In the genomic region with DNA sequence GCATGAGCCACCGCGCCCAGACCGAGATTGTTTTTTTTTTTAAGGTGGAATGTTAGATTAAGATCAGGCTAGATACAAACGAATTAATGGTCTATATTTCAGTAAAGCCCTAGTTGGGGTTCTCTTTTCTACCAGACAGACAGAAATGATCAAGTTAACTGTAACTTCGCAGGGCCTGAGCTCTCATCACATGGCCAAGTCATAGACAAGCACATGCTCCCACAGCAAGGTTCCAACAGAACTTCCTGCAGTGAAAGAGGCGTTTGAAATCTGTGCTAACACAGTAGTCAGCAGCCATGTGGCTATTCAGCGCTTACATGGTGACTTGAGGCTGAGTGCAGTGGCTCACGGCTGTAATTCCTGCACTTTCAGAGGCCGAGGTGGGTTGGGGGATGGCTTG, we compare ENCODE assay signal across 29 cellular contexts. TPM values are rescaled to one million over a fixed set of nuclear protein-coding genes. Genes with fewer than 3 reads are reported as not detected.
DNase-seq lines count a peak whose midpoint lies in the region; ATAC-seq, FAIRE-seq and TF ChIP-seq lines count a peak whose summit lies in the region.
"Had no signal": no experiment of that assay in that cellular context is flagged by ENCODE, and none has a peak within 500 bp of the region (broad histone marks: within the 10 kb centered on the region; RNA-seq: fewer than 3 reads in every experiment).

No MANE protein-coding gene starts in this region.

- H4K20me1 ChIP-seq in H1 (replicated peaks in 1 of 2; ENCODE audit: control insufficient read depth in 1 of 2, insufficient read depth in 2 of 2, low read length in 2 of 2): no peaks in the 10 kb centered on the region

- H3K23me2 ChIP-seq in H1 (ENCODE audit: low read depth, low read length): peaks cover 10% of the 10 kb centered on the region; the same call in 1 of the 2 replicates

- H3K79me2 ChIP-seq in H1 (ENCODE audit: control insufficient read depth in 1 of 2, insufficient read depth in 2 of 2, low read length in 2 of 2): no peaks in the 10 kb centered on the region

- no peaks in the 10 kb centered on the region for H3K36me3 Mint-ChIP-seq in activated CD8-positive, alpha-beta T cell treated with anti-CD3 and anti-CD28 coated beads for 36 hours (ENCODE audit: low read depth)
- H3K36me3 Mint-ChIP-seq: activated naive CD4-positive, alpha-beta T cell treated with anti-CD3 and anti-CD28 coated beads, Interleukin-2, amount 50 U/mL, for 24 hours; CD4-positive, alpha-beta memory T cell had no signal

- H3K23ac ChIP-seq in H1 (ENCODE audit: insufficient read length): no peak overlapping the region

- TF ChIP-seq POLR2A in H1 (IDR thresholded peaks at IDR 0.05; ENCODE audit: control extremely low read depth in 1 of 2, low read depth in 2 of 2, low read length in 2 of 2): no peak

- H3K9ac ChIP-seq in H1 (replicated peaks in 1 of 4; ENCODE audit: extremely low read depth in 1 of 4, low read depth in 3 of 4, low read length in 3 of 4): no peak overlapping the region

- no peak overlapping the region for H2BK120ac ChIP-seq in H1 (replicated peaks; ENCODE audit: low read depth, low read length)

- no peaks in the 10 kb centered on the region for H3K36me3 ChIP-seq in H1 (ENCODE audit: control insufficient read depth in 2 of 4, insufficient read depth in 4 of 4, low read length in 3 of 4)
- H3K36me3 ChIP-seq: esophagus squamous epithelium, left ventricle myocardium inferior, suprapubic skin had no signal

- POLR2A ChIA-PET in RWPE1 (lab: Yijun Ruan, JAX; ENCODE audit: low non-redundant PET): no interaction called here
- POLR2A ChIA-PET in H1 (lab: Charles Lee; ENCODE audit: partially characterized antibody): interaction anchor here (0.7 kb wide), 1 partner anchor 17 kb away, joined by 3 read pairs; no protein-coding TSS in a partner anchor
- POLR2A ChIA-PET in activated CD8-positive, alpha-beta T cell treated with anti-CD3 and anti-CD28 coated beads for 36 hours (lab: Charles Lee): no interaction called here

- no peak overlapping the region for H2AK5ac ChIP-seq in H1 (ENCODE audit: low read depth, low read length)

- TF ChIP-seq RAD21 in H1 (IDR thresholded peaks at IDR 0.05 in 1 of 2, conservative IDR thresholded peaks at IDR 0.05 in 1 of 2; ENCODE audit: low read depth in 2 of 2, low read length in 2 of 2): no peak

- H3K9me3 Mint-ChIP-seq in activated CD8-positive, alpha-beta T cell treated with anti-CD3 and anti-CD28 coated beads for 36 hours: no peaks in the 10 kb centered on the region
- H3K9me3 Mint-ChIP-seq: activated naive CD4-positive, alpha-beta T cell treated with anti-CD3 and anti-CD28 coated beads, Interleukin-2, amount 50 U/mL, for 24 hours; activated T-helper 2 cell treated with anti-CD3 and anti-CD28 coated beads, Interferon-gamma antibody, Interleukin-2, Interleukin-4, amounts not matched to agents 10 μg/mL and 5 μg/mL and 100 μg/mL, durations not matched to agents 14 hours and 24 hours and 36 hours; dendritic cell treated with granulocyte-macrophage colony-stimulating factor and Interleukin-4, amounts not matched to agents 40 ng/mL and 50 ng/mL, for 4 days; endodermal cell had no signal

- no peak overlapping the region for H3K4me2 ChIP-seq in H1 (ENCODE audit: insufficient read depth in 1 of 2, low read depth in 2 of 2, low read length in 2 of 2)
- H3K4me2 ChIP-seq: PC-9 had no signal

- H3K4me3 ChIP-seq in H1 (ENCODE audit: extremely low read depth in 1 of 4, insufficient read depth in 2 of 4, low read depth in 3 of 4, low read length in 4 of 4): no peak overlapping the region
- H3K4me3 ChIP-seq: esophagus squamous epithelium, left ventricle myocardium inferior, PC-9, suprapubic skin had no signal

- no peak overlapping the region for H2BK12ac ChIP-seq in H1 (ENCODE audit: low read depth, low read length)

- H3K4me1 Mint-ChIP-seq in activated CD8-positive, alpha-beta T cell treated with anti-CD3 and anti-CD28 coated beads for 36 hours (ENCODE audit: low read depth): peaks cover 3% of the 10 kb centered on the region
- H3K4me1 Mint-ChIP-seq: endodermal cell had no signal

- no peak overlapping the region for H3K4me3 Mint-ChIP-seq in activated CD8-positive, alpha-beta T cell treated with anti-CD3 and anti-CD28 coated beads for 36 hours
- H3K4me3 Mint-ChIP-seq: activated CD8-positive, alpha-beta T cell treated with anti-CD3 and anti-CD28 coated beads, Interleukin-2, amount 10 ng/mL, durations not matched to agents 7 days and 5 days; activated naive CD4-positive, alpha-beta T cell treated with anti-CD3 and anti-CD28 coated beads, Interleukin-2, amount 50 U/mL, for 24 hours; CD4-positive, alpha-beta memory T cell; dendritic cell treated with granulocyte-macrophage colony-stimulating factor and Interleukin-4, amounts not matched to agents 40 ng/mL and 50 ng/mL, for 4 days; endodermal cell had no signal

- intact Hi-C loops in activated CD8-positive, alpha-beta T cell treated with anti-CD3 and anti-CD28 coated beads for 36 hours (cut with micrococcal nuclease): no loop called here

- no peak overlapping the region for H3K14ac ChIP-seq in H1 (ENCODE audit: insufficient read length)

- H3K9me3 ChIP-seq in H1 (ENCODE audit: insufficient read depth in 2 of 2, low read depth in 1 of 2, low read length in 1 of 2): no peaks in the 10 kb centered on the region
- H3K9me3 ChIP-seq: esophagus squamous epithelium, left ventricle myocardium inferior, suprapubic skin had no signal

- H3K4ac ChIP-seq in H1 (replicated peaks; ENCODE audit: insufficient read length, low read depth, low read length): no peak overlapping the region

- H3K27ac Mint-ChIP-seq in activated CD8-positive, alpha-beta T cell treated with anti-CD3 and anti-CD28 coated beads for 36 hours: no peak overlapping the region
- H3K27ac Mint-ChIP-seq: activated CD8-positive, alpha-beta T cell treated with anti-CD3 and anti-CD28 coated beads, Interleukin-2, amount 10 ng/mL, durations not matched to agents 7 days and 5 days; activated naive CD4-positive, alpha-beta T cell treated with anti-CD3 and anti-CD28 coated beads, Interleukin-2, amount 50 U/mL, for 24 hours; activated T-helper 2 cell treated with anti-CD3 and anti-CD28 coated beads, Interferon-gamma antibody, Interleukin-2, Interleukin-4, amounts not matched to agents 10 μg/mL and 5 μg/mL and 100 μg/mL, durations not matched to agents 14 hours and 24 hours and 36 hours; CD4-positive, alpha-beta memory T cell; dendritic cell treated with granulocyte-macrophage colony-stimulating factor and Interleukin-4, amounts not matched to agents 40 ng/mL and 50 ng/mL, for 4 days; endodermal cell had no signal

- no peak overlapping the region for H3K56ac ChIP-seq in H1 (replicated peaks; ENCODE audit: insufficient read length, low read depth, low read length)

- peaks cover 39% of the 10 kb centered on the region for H3K27me3 Mint-ChIP-seq in activated CD8-positive, alpha-beta T cell treated with anti-CD3 and anti-CD28 coated beads for 36 hours

- DNase-seq in DMS53 (lab: John Stamatoyannopoulos, UW) (peak; percentile 35), DMS53 treated with DMSO at 0.1 percent for 48 hours (lab: John Stamatoyannopoulos, UW; ENCODE audit: unreplicated experiment) (no peak), RWPE1 (ENCODE audit: low spot score) (no peak), H1 (ENCODE audit: low read depth in 1 of 2, low spot score in 2 of 2) (no peak), kidney tubule cell (ENCODE audit: low spot score) (no peak), NCI-H1930 (lab: John Stamatoyannopoulos, UW) (no peak)
- no peak for DNase-seq in activated CD8-positive, alpha-beta T cell treated with anti-CD3 and anti-CD28 coated beads for 36 hours
- DNase-seq: activated CD8-positive, alpha-beta T cell treated with anti-CD3 and anti-CD28 coated beads, Interleukin-2, amount 10 ng/mL, durations not matched to agents 7 days and 5 days; CD4-positive, alpha-beta memory T cell; endodermal cell; esophagus squamous epithelium; GDM1; hippocampal formation; left ventricle myocardium inferior; NCI-H1694 treated with DMSO at 0.1 percent for 48 hours; NCI-H2171 treated with DMSO at 0.1 percent for 48 hours; NCI-H524; NK-92 treated with Interleukin-12 subunit alpha and Interleukin-12 subunit beta, amount 100 ng/mL, for 24 hours; SHP77 treated with DMSO at 0.1 percent for 48 hours; stimulated activated naive CD4-positive, alpha-beta T cell had no signal

- H2BK15ac ChIP-seq in H1 (ENCODE audit: low read length): peak overlapping the region; percentile 88; the same call in 1 of the 2 replicates

- no peak overlapping the region for H2BK5ac ChIP-seq in H1 (ENCODE audit: low read depth, low read length)

- ATAC-seq in GM18909 (IDR thresholded peaks at IDR 0.05; ENCODE audit: poor library complexity, unreplicated experiment): no peak
- no peak for ATAC-seq in activated CD8-positive, alpha-beta T cell treated with anti-CD3 and anti-CD28 coated beads for 36 hours
- ATAC-seq: activated CD8-positive, alpha-beta T cell treated with anti-CD3 and anti-CD28 coated beads, Interleukin-2, amount 10 ng/mL, durations not matched to agents 7 days and 5 days had no signal

- H4K91ac ChIP-seq in H1 (replicated peaks; ENCODE audit: insufficient read length, low read length): no peak overlapping the region

- WGBS in H1 (ENCODE audit: extremely low coverage in 1 of 2, insufficient coverage in 1 of 2, insufficient read length in 1 of 2, insufficient replicate concordance in 2 of 2, low coverage in 1 of 2, low lambda C conversion rate in 2 of 2, missing lambda C conversion rate in 1 of 2), 2 experiments: 74% methylated on average over 9 of the region's 9 CpGs; no CpG with 5 or more reads in 1 of the 2 experiments

- no peak overlapping the region for H2BK20ac ChIP-seq in H1 (ENCODE audit: low read length)

- H2AFZ ChIP-seq in H1 (ENCODE audit: low read length): peak overlapping the region; percentile 87; the same call in 1 of the 2 replicates
- H2AFZ ChIP-seq: PC-9 had no signal

- FAIRE-seq in H1 (lab: Jason Lieb, UNC): no peak

- no peak overlapping the region for H4K8ac ChIP-seq in H1 (ENCODE audit: extremely low read depth, insufficient read depth, low read length)

- H3K4me1 ChIP-seq in H1 (replicated peaks in 1 of 4; ENCODE audit: control insufficient read depth in 3 of 4, insufficient read depth in 4 of 4, low read length in 3 of 4): peaks cover 0 to 9% (median 4%) of the 10 kb centered on the region in 4 experiments; a peak in 5 of 7 replicates

- TF ChIP-seq EP300 in H1 (IDR thresholded peaks at IDR 0.05; ENCODE audit: borderline replicate concordance in 1 of 2, low read depth in 2 of 2, low read length in 2 of 2): no peak

- H3K27me3 ChIP-seq in H1 (replicated peaks in 1 of 4; ENCODE audit: control insufficient read depth in 3 of 4, extremely low read depth in 1 of 4, insufficient read depth in 3 of 4, low read length in 3 of 4): peaks cover 3 to 7% (median 4%) of the 10 kb centered on the region in 4 experiments; a peak in 5 of 7 replicates

- no peak overlapping the region for H4K5ac ChIP-seq in H1 (ENCODE audit: insufficient read length, low read depth, low read length)

- no peak overlapping the region for H3K18ac ChIP-seq in H1 (ENCODE audit: extremely low read depth, low read length)

- CTCF ChIA-PET in RWPE1 (lab: Yijun Ruan, JAX): interaction anchor here (0.6 to 1.4 kb wide), 3 partner anchors 18 to 320 kb away, joined by 3 to 5 read pairs (median 4); no protein-coding TSS in a partner anchor
- CTCF ChIA-PET in H1 (lab: Charles Lee; ENCODE audit: partially characterized antibody): interaction anchor here (0.6 to 7.1 kb wide), 11 partner anchors 9 to 258 kb away, joined by 3 to 34 read pairs (median 8); no protein-coding TSS in a partner anchor
- CTCF ChIA-PET in activated CD8-positive, alpha-beta T cell treated with anti-CD3 and anti-CD28 coated beads for 36 hours (lab: Charles Lee): interaction anchor here (0.6 to 3.7 kb wide), 6 partner anchors 15 to 60 kb away, joined by 3 to 20 read pairs (median 6); no protein-coding TSS in a partner anchor

- TF ChIP-seq CTCF in RWPE1 (conservative IDR thresholded peaks at IDR 0.05; ENCODE audit: low read depth): no peak
- no peak for TF ChIP-seq CTCF in H1 (IDR thresholded peaks at IDR 0.05; ENCODE audit: control extremely low read depth in 1 of 3, insufficient read depth in 1 of 3, low read depth in 1 of 3, low read length in 3 of 3)
- TF ChIP-seq CTCF in activated CD8-positive, alpha-beta T cell treated with anti-CD3 and anti-CD28 coated beads for 36 hours (IDR thresholded peaks at IDR 0.05): no peak

- H3K79me1 ChIP-seq in H1 (ENCODE audit: low read depth, low read length): no peaks in the 10 kb centered on the region

- H3K27ac ChIP-seq in RWPE1 (peak overlapping the region; percentile 87), H1 (ENCODE audit: low read depth, low read length) (no peak overlapping the region)
- H3K27ac ChIP-seq: esophagus squamous epithelium, left ventricle myocardium inferior, PC-9, suprapubic skin had no signal

RNA-seq across cellular contexts. Expression of a gene that starts 34.7 kb away (rescaled TPM):
- 54.4 and 56.7 TPM in 2 replicates for total RNA-seq in H1 (2021; fragmentation: NEBNext Ultra II Directional; extraction: Animal tissue kit (Norgen Biotek cat#: 25700))
- 31.3 and 54.9 TPM in 2 replicates for polyA plus RNA-seq in H1 (2011; rRNA removed)
- polyA plus RNA-seq in H1 (2011; cell fraction: cytosol; rRNA removed): 41.1 TPM
- polyA plus RNA-seq in H1 (2011; cell fraction: nucleus; rRNA removed): 64.3 TPM
- polyA plus RNA-seq in H1 (2012, experiment 1 of 2): 24.6 to 51.9 TPM (median 43.4 TPM) in 4 replicates
- 38.5 TPM for polyA plus RNA-seq in H1 (2012, experiment 2 of 2)
- 38.5 TPM for polyA plus RNA-seq in H1 (2013, experiment 1 of 2)
- polyA plus RNA-seq in H1 (2013, experiment 2 of 2): 37.7 TPM
- 36.8 and 59.4 TPM in 2 replicates for polyA minus RNA-seq in H1 (2011; rRNA and poly(A)+ RNA removed)
- 49.0 TPM for polyA minus RNA-seq in H1 (2011; cell fraction: cytosol; rRNA and poly(A)+ RNA removed)
- 26.7 TPM for polyA minus RNA-seq in H1 (2011; cell fraction: nucleus; rRNA and poly(A)+ RNA removed)
- not detected for total RNA-seq in activated CD8-positive, alpha-beta T cell treated with anti-CD3 and anti-CD28 coated beads for 36 hours
- total RNA-seq: activated CD8-positive, alpha-beta T cell treated with anti-CD3 and anti-CD28 coated beads, Interleukin-2, amount 10 ng/mL, durations not matched to agents 7 days and 5 days; activated T-helper 2 cell treated with anti-CD3 and anti-CD28 coated beads, Interferon-gamma antibody, Interleukin-2, Interleukin-4, amounts not matched to agents 10 μg/mL and 5 μg/mL and 100 μg/mL, durations not matched to agents 14 hours and 24 hours and 36 hours had no signal
- polyA plus RNA-seq: CD4-positive, alpha-beta memory T cell had no signal

RNA-seq across cellular contexts. Expression of a gene that starts 45.1 kb away (rescaled TPM):
- total RNA-seq in H1 (2021; fragmentation: NEBNext Ultra II Directional; extraction: Animal tissue kit (Norgen Biotek cat#: 25700)): 5.9 and 6.1 TPM in 2 replicates
- 3.2 and 5.5 TPM in 2 replicates for polyA plus RNA-seq in H1 (2011; rRNA removed)
- 4.2 TPM for polyA plus RNA-seq in H1 (2011; cell fraction: cytosol; rRNA removed)
- polyA plus RNA-seq in H1 (2011; cell fraction: nucleus; rRNA removed): 4.8 TPM
- 4.8 to 5.2 TPM (median 5.0 TPM) in 4 replicates for polyA plus RNA-seq in H1 (2012, experiment 1 of 2)
- polyA plus RNA-seq in H1 (2012, experiment 2 of 2): 5.8 TPM
- polyA plus RNA-seq in H1 (2013, experiment 1 of 2): 5.3 TPM
- 5.9 TPM for polyA plus RNA-seq in H1 (2013, experiment 2 of 2)
- 2.1 and 3.2 TPM in 2 replicates for polyA minus RNA-seq in H1 (2011; rRNA and poly(A)+ RNA removed)
- 2.3 TPM for polyA minus RNA-seq in H1 (2011; cell fraction: cytosol; rRNA and poly(A)+ RNA removed)
- polyA minus RNA-seq in H1 (2011; cell fraction: nucleus; rRNA and poly(A)+ RNA removed): 3.2 TPM
- total RNA-seq in activated CD8-positive, alpha-beta T cell treated with anti-CD3 and anti-CD28 coated beads for 36 hours: 10 to 100 TPM; 13.5 to 13.7 TPM

RNA-seq across cellular contexts. Expression of a gene that starts 54.4 kb away (rescaled TPM):
- 0.36 and 0.48 TPM in 2 replicates for total RNA-seq in H1 (2021; fragmentation: NEBNext Ultra II Directional; extraction: Animal tissue kit (Norgen Biotek cat#: 25700))
- polyA plus RNA-seq in H1 (2011; rRNA removed): 0.64 and 0.79 TPM in 2 replicates
- polyA plus RNA-seq in H1 (2011; cell fraction: cytosol; rRNA removed): 0.48 TPM
- 0.34 TPM for polyA plus RNA-seq in H1 (2011; cell fraction: nucleus; rRNA removed)
- polyA plus RNA-seq in H1 (2012, experiment 1 of 2): 0.28 to 1.1 TPM (median 0.51 TPM) in 4 replicates
- polyA plus RNA-seq in H1 (2012, experiment 2 of 2): 0.50 TPM
- polyA plus RNA-seq in H1 (2013, experiment 1 of 2): 1.3 TPM
- 1.2 TPM for polyA plus RNA-seq in H1 (2013, experiment 2 of 2)
- polyA minus RNA-seq in H1 (2011; rRNA and poly(A)+ RNA removed): 0.13 and 0.22 TPM in 2 replicates
- not detected for polyA minus RNA-seq in H1 (2011; cell fraction: cytosol; rRNA and poly(A)+ RNA removed)
- 0.20 TPM for polyA minus RNA-seq in H1 (2011; cell fraction: nucleus; rRNA and poly(A)+ RNA removed)
- total RNA-seq in activated CD8-positive, alpha-beta T cell treated with anti-CD3 and anti-CD28 coated beads for 36 hours: under 1 TPM in 1 of 2 experiments, not detected in 1; 0.09 TPM
- total RNA-seq: activated CD8-positive, alpha-beta T cell treated with anti-CD3 and anti-CD28 coated beads, Interleukin-2, amount 10 ng/mL, durations not matched to agents 7 days and 5 days; CD4-positive, alpha-beta memory T cell; LHCN-M2 had no signal

RNA-seq across cellular contexts. Expression of a gene that starts 59.2 kb away (rescaled TPM):
- total RNA-seq in H1 (2021; fragmentation: NEBNext Ultra II Directional; extraction: Animal tissue kit (Norgen Biotek cat#: 25700)): 1.8 and 2.0 TPM in 2 replicates
- 2.5 and 2.6 TPM in 2 replicates for polyA plus RNA-seq in H1 (2011; rRNA removed)
- polyA plus RNA-seq in H1 (2011; cell fraction: cytosol; rRNA removed): 4.0 TPM
- 7.7 TPM for polyA plus RNA-seq in H1 (2011; cell fraction: nucleus; rRNA removed)
- 1.7 to 2.6 TPM (median 1.7 TPM) in 4 replicates for polyA plus RNA-seq in H1 (2012, experiment 1 of 2)
- 1.2 TPM for polyA plus RNA-seq in H1 (2012, experiment 2 of 2)
- 1.1 TPM for polyA plus RNA-seq in H1 (2013, experiment 1 of 2)
- 0.96 TPM for polyA plus RNA-seq in H1 (2013, experiment 2 of 2)
- 1.9 and 3.2 TPM in 2 replicates for polyA minus RNA-seq in H1 (2011; rRNA and poly(A)+ RNA removed)
- polyA minus RNA-seq in H1 (2011; cell fraction: cytosol; rRNA and poly(A)+ RNA removed): 3.2 TPM
- 6.3 TPM for polyA minus RNA-seq in H1 (2011; cell fraction: nucleus; rRNA and poly(A)+ RNA removed)
- under 1 TPM in 1 of 2 experiments, not detected in 1; 0.27 TPM for total RNA-seq in activated CD8-positive, alpha-beta T cell treated with anti-CD3 and anti-CD28 coated beads for 36 hours
- total RNA-seq: A172; activated CD8-positive, alpha-beta T cell treated with anti-CD3 and anti-CD28 coated beads, Interleukin-2, amount 10 ng/mL, durations not matched to agents 7 days and 5 days; myocyte had no signal

Comparison
In these comparisons a context has a peak if more than half of its experiments do, and no peak if none do; other contexts are left out.
1. RNA of a gene that starts 34.7 kb away (total RNA-seq): 54.4 to 56.7 TPM in H1; not detected in activated CD8-positive, alpha-beta T cell treated with anti-CD3 and anti-CD28 coated beads for 36 hours; every median in the first group is over 10 times any median in the second.